In genomic region chr13:55230570-55230908, GRCh38 we compare ENCODE assay signal across 17 cellular contexts.
DNase-seq lines count a peak whose midpoint lies in the region; ATAC-seq and TF ChIP-seq lines count a peak whose summit lies in the region.
"Had no signal": no experiment of that assay in that cellular context is flagged by ENCODE, and none has a peak within 500 bp of the region (broad histone marks: within the 10 kb centered on the region; RNA-seq: fewer than 3 reads in every experiment).

No MANE protein-coding gene starts in this region.

- H3K9me3 ChIP-seq in HUES48 (ENCODE audit: control insufficient read depth, insufficient read depth, low read length) (no peaks in the 10 kb centered on the region), tibial nerve (no peaks in the 10 kb centered on the region)

- 0 out of 2 replicates have a peak, but pooled peaks cover 5% of the 10 kb centered on the region for H3F3A ChIP-seq in GM23338 (replicated peaks; ENCODE audit: low read depth)

- ATAC-seq in GM23338 (peak; percentile 82), GM18519 (IDR thresholded peaks at IDR 0.05; ENCODE audit: low FRiP score, unreplicated experiment) (no peak)

- H3K36me3 ChIP-seq in GM23338 (ENCODE audit: insufficient read depth) (no peaks in the 10 kb centered on the region), HUES48 (ENCODE audit: control insufficient read depth, insufficient read depth, low read length) (no peaks in the 10 kb centered on the region), tibial nerve (no peaks in the 10 kb centered on the region)

- peaks cover 21% of the 10 kb centered on the region for H3K4me1 ChIP-seq in GM23338 (ENCODE audit: insufficient read depth)
- H3K4me1 ChIP-seq in HUES48 (ENCODE audit: control insufficient read depth, insufficient read depth, low read length) = peaks cover 36% of the 10 kb centered on the region
- no peaks in the 10 kb centered on the region for H3K4me1 ChIP-seq in tibial nerve

- no peak overlapping the region for H3K27ac Mint-ChIP-seq in GM23338
- H3K27ac Mint-ChIP-seq: CD14-positive monocyte had no signal

- H2AFZ ChIP-seq in GM23338 = no peak overlapping the region
- H2AFZ ChIP-seq: GM23248 had no signal

- no peaks in the 10 kb centered on the region for H3K79me2 ChIP-seq in GM23338 (replicated peaks; ENCODE audit: insufficient read depth)

- 0 out of 3 replicates have a peak, but pooled peaks cover 5% of the 10 kb centered on the region for H3K9me3 Mint-ChIP-seq in GM23338

- H3K9ac ChIP-seq in HUES48 (ENCODE audit: low read depth, low read length) = no peak overlapping the region
- H3K9ac ChIP-seq: GM23248 had no signal

- peaks cover 18% of the 10 kb centered on the region for H3K4me1 Mint-ChIP-seq in GM23338
- H3K4me1 Mint-ChIP-seq: CD14-positive monocyte had no signal

- no peaks in the 10 kb centered on the region for H3K27me3 Mint-ChIP-seq in GM23338 (ENCODE audit: insufficient read depth, low read depth, poor library complexity)

- H3K4me3 ChIP-seq in GM23338 = no peak overlapping the region
- H3K4me3 ChIP-seq in HUES48 (ENCODE audit: low read depth, low read length) = no peak overlapping the region
- H3K4me3 ChIP-seq in tibial nerve = no peak overlapping the region
- H3K4me3 ChIP-seq: GM23248 had no signal

- H4K20me1 ChIP-seq in GM23338 (replicated peaks; ENCODE audit: insufficient read depth) = no peaks in the 10 kb centered on the region

- H3K27ac ChIP-seq in GM23338 (ENCODE audit: low read depth) (peak overlapping the region; percentile 43; the same call in 1 of the 2 replicates), HUES48 (ENCODE audit: low read depth, low read length) (peak overlapping the region; percentile 83), VCaP (no peak overlapping the region), tibial nerve (no peak overlapping the region)
- H3K27ac ChIP-seq: GM23248 had no signal

- peaks cover 6% of the 10 kb centered on the region for H3K9me2 ChIP-seq in GM23338 (ENCODE audit: insufficient read depth)

- H3K27me3 ChIP-seq in GM23338 (ENCODE audit: insufficient read depth) (no peaks in the 10 kb centered on the region), HUES48 (ENCODE audit: control insufficient read depth, insufficient read depth, low read length) (no peaks in the 10 kb centered on the region), tibial nerve (no peaks in the 10 kb centered on the region)

- TF ChIP-seq CTCF in GM23338 (conservative IDR thresholded peaks at IDR 0.05; ENCODE audit: low read depth in 2 of 2) = peak; percentile 61 to 73
- TF ChIP-seq CTCF in VCaP (conservative IDR thresholded peaks at IDR 0.05) = peak; percentile 25
- TF ChIP-seq CTCF in tibial nerve (IDR thresholded peaks at IDR 0.05) = no peak

- no peak for TF ChIP-seq EP300 in tibial nerve (IDR thresholded peaks at IDR 0.05)

- peak; percentile 61 for DNase-seq in GM23338 (ENCODE audit: low spot score)
- peak; percentile 43 for DNase-seq in iPS-NIHi7 (ENCODE audit: extremely low spot score)
- no peak for DNase-seq in OCI-M1 (lab: John Stamatoyannopoulos, UW)
- no peak for DNase-seq in tibial nerve (ENCODE audit: low spot score in 2 of 2)
- DNase-seq: AML-193; GM23248; NCI-H1105; NCI-H2081; NCI-H2227 treated with DMSO at 0.1 percent for 48 hours; NCI-H510A treated with DMSO at 0.1 percent for 48 hours; NK-92 treated with Interleukin-12 subunit alpha and Interleukin-12 subunit beta, amount 100 ng/mL, for 24 hours; RPMI8226; T-helper 1 cell had no signal

- H3K36me3 Mint-ChIP-seq in GM23338 (ENCODE audit: low read depth) = peaks cover 36% of the 10 kb centered on the region
- H3K36me3 Mint-ChIP-seq: CD14-positive monocyte had no signal

- H3K4me3 Mint-ChIP-seq in GM23338 = no peak overlapping the region
- H3K4me3 Mint-ChIP-seq: CD14-positive monocyte had no signal

- 65 to 80% methylated on average over 3 of the region's 3 CpGs for WGBS in tibial nerve, 2 donors

- no peak for TF ChIP-seq POLR2A in tibial nerve (IDR thresholded peaks at IDR 0.05)

- peak overlapping the region; percentile 39; the same call in 1 of the 2 replicates for H3K4me2 ChIP-seq in GM23338

TF ChIP-seq in GM23338, 12 proteins besides CTCF, POLR2A, EP300 and RAD21:
- TF ChIP-seq STAT1 (IDR thresholded peaks at IDR 0.05; ENCODE audit: unreplicated experiment) (no peak), REST (IDR thresholded peaks at IDR 0.05; ENCODE audit: unreplicated experiment) (no peak), ZNF462 (CRISPR knock-in tag; IDR thresholded peaks at IDR 0.05) (no peak)

Comparison
In these comparisons a context has a peak if more than half of its experiments do, and no peak if none do; other contexts are left out.
1. DNase-seq: peak in GM23338 (single experiment) and iPS-NIHi7 (single experiment); none in OCI-M1 (single experiment) and tibial nerve (0 of 2).
2. H3K27ac ChIP-seq: peak in GM23338 (single experiment) and HUES48 (single experiment); none in VCaP (single experiment) and tibial nerve (0 of 4).
3. CTCF ChIP-seq: peak in GM23338 (2 of 2) and VCaP (single experiment); none in tibial nerve (0 of 5).